In the genomic region with DNA sequence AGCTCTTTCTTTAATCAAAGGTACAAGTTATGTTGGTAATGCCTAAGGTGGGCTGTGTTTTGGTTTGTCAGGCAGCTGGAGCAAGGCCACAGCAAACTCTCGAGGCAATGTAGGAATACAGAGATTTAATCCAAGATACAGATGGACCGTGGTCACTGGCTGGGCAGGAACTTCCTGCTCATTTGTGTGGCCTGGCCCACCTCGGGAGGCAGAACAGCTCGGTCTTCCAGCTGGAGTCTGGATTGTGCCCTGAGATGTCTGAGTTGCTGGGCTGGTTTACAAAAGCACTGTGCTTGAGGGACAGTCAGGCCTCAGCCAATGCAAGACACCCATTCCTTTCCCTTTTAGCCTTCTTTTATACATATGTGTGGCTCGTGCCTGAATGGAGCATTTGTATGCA, we compare ENCODE assay signal across 18 cellular contexts.
DNase-seq lines count a peak whose midpoint lies in the region; ATAC-seq and TF ChIP-seq lines count a peak whose summit lies in the region.
"Had no signal": no experiment of that assay in that cellular context is flagged by ENCODE, and none has a peak within 500 bp of the region (broad histone marks: within the 10 kb centered on the region; RNA-seq: fewer than 3 reads in every experiment).

No MANE protein-coding gene starts in this region.

- no peak overlapping the region for H3K27ac Mint-ChIP-seq in type B pancreatic cell
- no peak overlapping the region for H3K27ac Mint-ChIP-seq in activated T-cell treated with anti-CD3 and anti-CD28 coated beads, Interleukin-2, amount 50 U/mL, for 72 hours
- H3K27ac Mint-ChIP-seq: B cell; CD4-positive, alpha-beta T cell; CD8-positive, alpha-beta T cell had no signal

- DNase-seq in G401 (ENCODE audit: low spot score) (peak; percentile 42), esophagus muscularis mucosa (ENCODE audit: extremely low spot score) (peak; percentile 60), type B pancreatic cell (ENCODE audit: extremely low spot score, unreplicated experiment) (peak; percentile 54)
- DNase-seq in activated T-cell treated with anti-CD3 and anti-CD28 coated beads, Interleukin-2, amount 50 U/mL, for 72 hours: no peak
- DNase-seq in stimulated activated CD4-positive, alpha-beta T cell treated with anti-CD3 and anti-CD28 coated beads, Interleukin-2, amount 100 ng/mL, for 24 hours: no peak
- DNase-seq: AML-193; Caco-2; Calu3; CD4-positive, alpha-beta T cell; CD8-positive, alpha-beta T cell; DMS79 treated with DMSO at 0.1 percent for 48 hours; GDM1 had no signal

- TF ChIP-seq POLR2A in esophagus muscularis mucosa (IDR thresholded peaks at IDR 0.05; ENCODE audit: low read depth): no peak

- no peak overlapping the region for H3K27ac ChIP-seq in esophagus muscularis mucosa (replicated peaks in 1 of 4)
- H3K27ac ChIP-seq: 22Rv1; A549; BLaER1 treated with 17β-estradiol and CSF1 and Interleukin-3, amounts not matched to agents 10 nM and 100 nM; C4-2B had no signal

- H3K36me3 Mint-ChIP-seq in type B pancreatic cell: no peaks in the 10 kb centered on the region
- peaks cover 0 to 2% of the 10 kb centered on the region in 2 donors for H3K36me3 Mint-ChIP-seq in activated T-cell treated with anti-CD3 and anti-CD28 coated beads, Interleukin-2, amount 50 U/mL, for 72 hours (ENCODE audit: insufficient read depth in 2 of 2)
- H3K36me3 Mint-ChIP-seq: CD8-positive, alpha-beta T cell had no signal

- intact Hi-C loops in esophagus muscularis mucosa (cut with DNase I): no loop called here

- in situ Hi-C loops in G401 (cut with HindIII; ENCODE audit: low sequenced_read_pairs): no loop called here

- H3K27me3 ChIP-seq in esophagus muscularis mucosa: peaks cover 0 to 5% (median 0%) of the 10 kb centered on the region in 4 donors
- H3K27me3 ChIP-seq: BLaER1 treated with 17β-estradiol and CSF1 and Interleukin-3, amounts not matched to agents 10 nM and 100 nM had no signal

- no peak for TF ChIP-seq EP300 in esophagus muscularis mucosa (IDR thresholded peaks at IDR 0.05)

- no peaks in the 10 kb centered on the region for H3K36me3 ChIP-seq in esophagus muscularis mucosa
- H3K36me3 ChIP-seq: BLaER1 treated with 17β-estradiol and CSF1 and Interleukin-3, amounts not matched to agents 10 nM and 100 nM had no signal

- H3K4me3 ChIP-seq in esophagus muscularis mucosa: no peak overlapping the region
- H3K4me3 ChIP-seq: A549; BLaER1 treated with 17β-estradiol and CSF1 and Interleukin-3, amounts not matched to agents 10 nM and 100 nM; GM12878 had no signal

- 77% methylated on average over 5 of the region's 5 CpGs for WGBS in esophagus muscularis mucosa

- TF ChIP-seq CTCF in esophagus muscularis mucosa (IDR thresholded peaks at IDR 0.05): no peak
- no peak for TF ChIP-seq CTCF in type B pancreatic cell (conservative IDR thresholded peaks at IDR 0.05)

- H3K27me3 Mint-ChIP-seq in type B pancreatic cell: peaks cover 2% of the 10 kb centered on the region
- no peaks in the 10 kb centered on the region for H3K27me3 Mint-ChIP-seq in activated T-cell treated with anti-CD3 and anti-CD28 coated beads, Interleukin-2, amount 50 U/mL, for 72 hours (ENCODE audit: low read depth)
- H3K27me3 Mint-ChIP-seq: B cell had no signal

- H3K9me3 Mint-ChIP-seq in type B pancreatic cell: no peaks in the 10 kb centered on the region
- H3K9me3 Mint-ChIP-seq in activated T-cell treated with anti-CD3 and anti-CD28 coated beads, Interleukin-2, amount 50 U/mL, for 72 hours: peaks cover 0 to 3% of the 10 kb centered on the region in 2 donors
- H3K9me3 Mint-ChIP-seq: CD8-positive, alpha-beta T cell had no signal

- no peaks in the 10 kb centered on the region for H3K4me1 ChIP-seq in esophagus muscularis mucosa
- H3K4me1 ChIP-seq: A549; BLaER1 treated with 17β-estradiol and CSF1 and Interleukin-3, amounts not matched to agents 10 nM and 100 nM; Caco-2 had no signal

- H3K9me3 ChIP-seq in esophagus muscularis mucosa: peaks cover 0 to 2% (median 0%) of the 10 kb centered on the region in 4 donors
- H3K9me3 ChIP-seq: A549, Caco-2 had no signal

- H3K4me3 Mint-ChIP-seq in type B pancreatic cell: no peak overlapping the region
- H3K4me3 Mint-ChIP-seq in activated T-cell treated with anti-CD3 and anti-CD28 coated beads, Interleukin-2, amount 50 U/mL, for 72 hours: no peak overlapping the region
- H3K4me3 Mint-ChIP-seq: B cell; CD4-positive, alpha-beta T cell; CD8-positive, alpha-beta T cell had no signal

- H3K4me1 Mint-ChIP-seq in type B pancreatic cell (ENCODE audit: unreplicated experiment): no peaks in the 10 kb centered on the region
- no peaks in the 10 kb centered on the region for H3K4me1 Mint-ChIP-seq in activated T-cell treated with anti-CD3 and anti-CD28 coated beads, Interleukin-2, amount 50 U/mL, for 72 hours (ENCODE audit: low read depth)
- H3K4me1 Mint-ChIP-seq: B cell had no signal

- no peak for ATAC-seq in activated T-cell treated with anti-CD3 and anti-CD28 coated beads, Interleukin-2, amount 50 U/mL, for 72 hours (replicated peaks in 1 of 2)
- ATAC-seq: A549; CD8-positive, alpha-beta T cell; GM12878 had no signal

Comparison
In these comparisons a context has a peak if more than half of its experiments do, and no peak if none do; other contexts are left out.
1. DNase-seq: peak in G401 (single experiment), esophagus muscularis mucosa (single experiment) and type B pancreatic cell (single experiment); none in activated T-cell treated with anti-CD3 and anti-CD28 coated beads, Interleukin-2, amount 50 U/mL, for 72 hours (0 of 2) and stimulated activated CD4-positive, alpha-beta T cell treated with anti-CD3 and anti-CD28 coated beads, Interleukin-2, amount 100 ng/mL, for 24 hours (0 of 2).